20 cellular contexts compared by ENCODE assay signal in genomic region chr13:70889163-70889562, GRCh38.
DNase-seq lines count a peak whose midpoint lies in the region; ATAC-seq and TF ChIP-seq lines count a peak whose summit lies in the region.
"Had no signal": no experiment of that assay in that cellular context is flagged by ENCODE, and none has a peak within 500 bp of the region (broad histone marks: within the 10 kb centered on the region; RNA-seq: fewer than 3 reads in every experiment).

No MANE protein-coding gene starts in this region.

- TF ChIP-seq RAD21 in liver (IDR thresholded peaks at IDR 0.05), result peak; percentile 45 to 57

- H3K4me1 ChIP-seq in hepatocyte (ENCODE audit: insufficient read depth), result no peaks in the 10 kb centered on the region
- peaks cover 0 to 7% (median 1%) of the 10 kb centered on the region in 4 donors for H3K4me1 ChIP-seq in liver (ENCODE audit: control insufficient read depth in 4 of 4, insufficient read depth in 4 of 4, low read length in 3 of 4)
- H3K4me1 ChIP-seq: BE2C, HAP-1 had no signal

- TF ChIP-seq CTCF in hepatocyte (IDR thresholded peaks at IDR 0.05; ENCODE audit: poor library complexity) (no peak), liver (IDR thresholded peaks at IDR 0.05; ENCODE audit: low read depth, low read length, missing input control) (no peak)

- no peak for ATAC-seq in HG02623 (IDR thresholded peaks at IDR 0.05; ENCODE audit: unreplicated experiment)

- H3K27me3 ChIP-seq in hepatocyte, result no peaks in the 10 kb centered on the region
- no peaks in the 10 kb centered on the region for H3K27me3 ChIP-seq in liver (ENCODE audit: control insufficient read depth in 4 of 4, insufficient read depth in 4 of 4, low read length in 3 of 4)
- H3K27me3 ChIP-seq: BE2C had no signal

- peak; percentile 32 to 62 for DNase-seq in NCI-H526 (lab: John Stamatoyannopoulos, UW)
- peak; percentile 9 for DNase-seq in hepatocyte (ENCODE audit: low spot score)
- no peak for DNase-seq in C1 segment of cervical spinal cord (lab: John Stamatoyannopoulos, UW)
- no peak for DNase-seq in NOMO-1 treated with dmso at 0.1 percent for 144 hours (lab: John Stamatoyannopoulos, UW; ENCODE audit: unreplicated experiment)
- DNase-seq in stimulated activated naive CD4-positive, alpha-beta T cell (lab: John Stamatoyannopoulos, UW), result no peak
- DNase-seq: ACHN; AML-193; BE2C; Calu3; CD4-positive, alpha-beta memory T cell; COR-L47; DMS53; DMS79 treated with DMSO at 0.1 percent for 48 hours; GF-D8; GOT3; HFFc6 had no signal

- H3K4me2 ChIP-seq in hepatocyte, result no peak overlapping the region
- H3K4me2 ChIP-seq: BLaER1 treated with 17β-estradiol and CSF1 and Interleukin-3, amounts not matched to agents 10 nM and 100 nM had no signal

- no peak overlapping the region for H3K9ac ChIP-seq in liver (ENCODE audit: low read depth in 1 of 2, low read length in 2 of 2)
- H3K9ac ChIP-seq: BLaER1 treated with 17β-estradiol and CSF1 and Interleukin-3, amounts not matched to agents 10 nM and 100 nM had no signal

- no peaks in the 10 kb centered on the region for H3K36me3 ChIP-seq in hepatocyte (replicated peaks; ENCODE audit: insufficient read depth, low read depth)
- H3K36me3 ChIP-seq in liver (ENCODE audit: control insufficient read depth in 4 of 4, insufficient read depth in 3 of 4, low read depth in 1 of 4, low read length in 3 of 4), result no peaks in the 10 kb centered on the region
- H3K36me3 ChIP-seq: BE2C; BLaER1 treated with 17β-estradiol and CSF1 and Interleukin-3, amounts not matched to agents 10 nM and 100 nM; HAP-1 had no signal

- H3K9me2 ChIP-seq in hepatocyte (replicated peaks; ENCODE audit: insufficient read depth), result no peaks in the 10 kb centered on the region

- 83% methylated on average over 5 of the region's 5 CpGs for WGBS in hepatocyte (ENCODE audit: low lambda C conversion rate, missing lambda C conversion rate)
- WGBS in liver, result 42% methylated on average over 5 of the region's 5 CpGs

- no peak overlapping the region for H2AFZ ChIP-seq in hepatocyte

- H3K9me3 ChIP-seq in hepatocyte (ENCODE audit: low read depth) (no peaks in the 10 kb centered on the region), liver (ENCODE audit: control insufficient read depth in 4 of 4, low read length in 3 of 4) (no peaks in the 10 kb centered on the region)
- H3K9me3 ChIP-seq: BE2C had no signal

- no peak overlapping the region for H3K27ac ChIP-seq in hepatocyte
- H3K27ac ChIP-seq in liver (ENCODE audit: low read depth in 1 of 2, low read length in 2 of 2), result no peak overlapping the region
- H3K27ac ChIP-seq: BLaER1 treated with 17β-estradiol and CSF1 and Interleukin-3, amounts not matched to agents 10 nM and 100 nM had no signal

- no peaks in the 10 kb centered on the region for H4K20me1 ChIP-seq in hepatocyte (ENCODE audit: insufficient read depth, poor library complexity, severe bottlenecking)
- H4K20me1 ChIP-seq: BLaER1 treated with 17β-estradiol and CSF1 and Interleukin-3, amounts not matched to agents 10 nM and 100 nM had no signal

- no peak overlapping the region for H3K4me3 ChIP-seq in hepatocyte
- no peak overlapping the region for H3K4me3 ChIP-seq in liver (ENCODE audit: low read depth in 1 of 3, low read length in 3 of 3)
- H3K4me3 ChIP-seq: BLaER1 treated with 17β-estradiol and CSF1 and Interleukin-3, amounts not matched to agents 10 nM and 100 nM; HAP-1 had no signal

- H3K79me2 ChIP-seq in hepatocyte, result no peaks in the 10 kb centered on the region

TF ChIP-seq in liver, 16 proteins besides CTCF, POLR2A, EP300 and RAD21:
- no peak for TF ChIP-seq NR2F2 (IDR thresholded peaks at IDR 0.05)
- peak in 1 of 2 donors; percentile 31 for TF ChIP-seq GABPA (IDR thresholded peaks at IDR 0.05 in 1 of 2, conservative IDR thresholded peaks at IDR 0.05 in 1 of 2)
- peak; percentile 65 for TF ChIP-seq MAX (IDR thresholded peaks at IDR 0.05)
- TF ChIP-seq FOXA1 (IDR thresholded peaks at IDR 0.05), result peak; percentile 69
- TF ChIP-seq EGR1 (IDR thresholded peaks at IDR 0.05; ENCODE audit: low read depth in 2 of 2), result peak; percentile 39 to 80
- peak; percentile 94 for TF ChIP-seq ATF3 (IDR thresholded peaks at IDR 0.05)
- peak; percentile 88 for TF ChIP-seq ZBTB33 (IDR thresholded peaks at IDR 0.05)
- peak; percentile 93 for TF ChIP-seq SP1 (IDR thresholded peaks at IDR 0.05)
- TF ChIP-seq YY1 (IDR thresholded peaks at IDR 0.05), result peak; percentile 91
- TF ChIP-seq HNF4G (IDR thresholded peaks at IDR 0.05), result peak; percentile 73
- peak; percentile 97 to 99 for TF ChIP-seq JUND (IDR thresholded peaks at IDR 0.05)
- TF ChIP-seq REST (IDR thresholded peaks at IDR 0.05), result peak; percentile 72
- TF ChIP-seq HNF4A (conservative IDR thresholded peaks at IDR 0.05), result peak; percentile 94 to 99
- peak; percentile 51 for TF ChIP-seq FOXA2 (IDR thresholded peaks at IDR 0.05)
- TF ChIP-seq TAF1 (conservative IDR thresholded peaks at IDR 0.05), result no peak
- peak; percentile 87 to 97 for TF ChIP-seq RXRA (IDR thresholded peaks at IDR 0.05)

Comparison
In these comparisons a context has a peak if more than half of its experiments do, and no peak if none do; other contexts are left out.
1. DNase-seq: peak in NCI-H526 (2 of 2) and hepatocyte (single experiment); none in C1 segment of cervical spinal cord (0 of 14), NOMO-1 treated with dmso at 0.1 percent for 144 hours (single experiment) and stimulated activated naive CD4-positive, alpha-beta T cell (0 of 6).